In genomic region chr5:32174011-32174866, GRCh38 we compare ENCODE assay signal across 8 cellular contexts. TPM values are rescaled to one million over a fixed set of nuclear protein-coding genes. Genes with fewer than 3 reads are reported as not detected.
DNase-seq lines count a peak whose midpoint lies in the region; ATAC-seq, FAIRE-seq and TF ChIP-seq lines count a peak whose summit lies in the region.

Gene GOLPH3, minus strand, starts transcription at chr5:32174319. Its CDS starts 285 bp downstream, at chr5:32174034.

- H3K4me1 ChIP-seq in keratinocyte (ENCODE audit: control insufficient read depth, extremely low read depth, insufficient read depth, low read length): peaks cover 7% of the 10 kb centered on the region

- no peaks in the 10 kb centered on the region for H3K9me3 Mint-ChIP-seq in central memory CD8-positive, alpha-beta T cell

- H3K27ac ChIP-seq in keratinocyte (ENCODE audit: control insufficient read depth, insufficient read depth, low read length): peak within 1 kb of the TSS; percentile 78

- peak within 1 kb of the TSS; percentile 95 for H3K4me2 ChIP-seq in keratinocyte (ENCODE audit: control insufficient read depth, extremely low read depth, insufficient read depth, low read depth, low read length)

- dilution Hi-C loops in keratinocyte (cut with MboI; ENCODE audit: extremely low pct_ligation_motif_present, low sequenced_read_pairs): no loop called here

- H3K27me3 Mint-ChIP-seq in central memory CD8-positive, alpha-beta T cell: no peaks in the 10 kb centered on the region

- peak within 1 kb of the TSS; percentile 97 for H3K27ac Mint-ChIP-seq in central memory CD8-positive, alpha-beta T cell (ENCODE audit: low read depth)

- ATAC-seq in GM19043 (IDR thresholded peaks at IDR 0.05; ENCODE audit: low read depth, unreplicated experiment) (peak; percentile 78), HG03354 (IDR thresholded peaks at IDR 0.05; ENCODE audit: poor library complexity, severe bottlenecking, unreplicated experiment) (peak; percentile 89)
- ATAC-seq in central memory CD8-positive, alpha-beta T cell (replicated peaks; ENCODE audit: extremely low read depth, poor library complexity, severe bottlenecking): peak; percentile 91

- peaks cover 3% of the 10 kb centered on the region for H4K20me1 ChIP-seq in keratinocyte (ENCODE audit: control insufficient read depth, extremely low read depth, insufficient read depth, low read length)

- H3K9me3 ChIP-seq in keratinocyte (ENCODE audit: control insufficient read depth, low read depth, low read length): no peaks in the 10 kb centered on the region

- TF ChIP-seq CTCF in AG09319 (IDR thresholded peaks at IDR 0.05; ENCODE audit: low read depth, low read length): no peak
- no peak for TF ChIP-seq CTCF in keratinocyte (optimal IDR thresholded peaks at IDR 0.05 in 1 of 3, IDR thresholded peaks at IDR 0.05 in 1 of 3, conservative IDR thresholded peaks at IDR 0.05 in 1 of 3; ENCODE audit: extremely low read depth in 1 of 3, insufficient read depth in 2 of 3, low read length in 3 of 3)

- no peaks in the 10 kb centered on the region for H3K9me1 ChIP-seq in keratinocyte (ENCODE audit: control insufficient read depth, extremely low read depth, insufficient read depth, low read length)

- FAIRE-seq in keratinocyte (lab: Jason Lieb, UNC): no peak

- peaks cover 32% of the 10 kb centered on the region for H3K4me1 Mint-ChIP-seq in central memory CD8-positive, alpha-beta T cell

- DNase-seq in AG09319 (ENCODE audit: extremely low read depth, low read depth) (peak; percentile 68), NCI-H446 (lab: John Stamatoyannopoulos, UW) (peak; percentile 89 to 93), keratinocyte (ENCODE audit: low read depth, low spot score) (no peak)
- DNase-seq in activated CD4-positive, CD25-positive, alpha-beta regulatory T cell treated with anti-CD3 and anti-CD28 coated beads, Interleukin-2, amount 50 U/mL, for 16 hours (ENCODE audit: low read depth, low spot score): peak; percentile 81
- DNase-seq in central memory CD8-positive, alpha-beta T cell (ENCODE audit: low spot score in 2 of 2): peak; percentile 83 to 87
- DNase-seq in stimulated activated CD4-positive, alpha-beta T cell treated with anti-CD3 and anti-CD28 coated beads, Interleukin-12 subunit alpha, Interleukin-12 subunit beta, amount 100 ng/mL, for 48 hours (ENCODE audit: low read depth in 2 of 3, low spot score in 1 of 3): peak; percentile 89 to 93 (median 91)

- no peaks in the 10 kb centered on the region for H3K27me3 ChIP-seq in keratinocyte (ENCODE audit: control insufficient read depth, extremely low read depth, insufficient read depth, low read length)

- H3K4me3 Mint-ChIP-seq in central memory CD8-positive, alpha-beta T cell: peak within 1 kb of the TSS; percentile 99

- peak within 1 kb of the TSS; percentile 94 for H3K9ac ChIP-seq in keratinocyte (ENCODE audit: control insufficient read depth, extremely low read depth, insufficient read depth, low read length)

- peak within 1 kb of the TSS; percentile 97 for H2AFZ ChIP-seq in keratinocyte (ENCODE audit: control insufficient read depth, low read length)

- H3K36me3 ChIP-seq in keratinocyte (ENCODE audit: control insufficient read depth in 2 of 2, extremely low read depth in 1 of 2, insufficient read depth in 2 of 2, low read length in 2 of 2): peaks cover 1 to 5% of the 10 kb centered on the region in 2 experiments

- peaks cover 50% of the 10 kb centered on the region for H3K79me2 ChIP-seq in keratinocyte (ENCODE audit: control insufficient read depth, insufficient read depth, low read length)

- H3K4me3 ChIP-seq in keratinocyte (ENCODE audit: control insufficient read depth in 2 of 3, extremely low read depth in 1 of 3, insufficient read depth in 2 of 3, low read depth in 1 of 3, low read length in 3 of 3): peak within 1 kb of the TSS; percentile 75 to 97 (median 95)

- H3K36me3 Mint-ChIP-seq in central memory CD8-positive, alpha-beta T cell (ENCODE audit: insufficient read depth): peaks cover 40% of the 10 kb centered on the region

RNA-seq across cellular contexts. Expression of gene GOLPH3, which starts in this region (rescaled TPM):
- 28.6 to 42.0 TPM (median 40.6 TPM) in 3 replicates for polyA plus RNA-seq in keratinocyte
- polyA plus RNA-seq in keratinocyte (2011; ENCODE audit: low read depth): 27.5 TPM
- polyA plus RNA-seq in keratinocyte (2011; cell fraction: cytosol; rRNA removed): 30.6 and 54.5 TPM in 2 replicates
- polyA plus RNA-seq in keratinocyte (2011; cell fraction: nucleus; rRNA removed): 23.1 and 29.0 TPM in 2 replicates
- polyA plus RNA-seq in keratinocyte (2012; ENCODE audit: low replicate concordance): 35.3 and 42.6 TPM in 2 replicates
- polyA minus RNA-seq in keratinocyte: 15.3 to 44.6 TPM (median 36.3 TPM) in 3 replicates
- polyA minus RNA-seq in keratinocyte (2011; cell fraction: cytosol; rRNA and poly(A)+ RNA removed): 83.5 TPM
- 16.8 and 24.2 TPM in 2 replicates for polyA minus RNA-seq in keratinocyte (2011; cell fraction: nucleus; rRNA and poly(A)+ RNA removed)
